Comparison of ENCODE assay signal across 21 cellular contexts in genomic region chr9:36462245-36462644, GRCh38.
DNase-seq lines count a peak whose midpoint lies in the region; ATAC-seq and TF ChIP-seq lines count a peak whose summit lies in the region.
"Had no signal": no experiment of that assay in that cellular context is flagged by ENCODE, and none has a peak within 500 bp of the region (broad histone marks: within the 10 kb centered on the region; RNA-seq: fewer than 3 reads in every experiment).

No MANE protein-coding gene starts in this region.

- no peak overlapping the region for H2AK5ac ChIP-seq in H9 (ENCODE audit: insufficient read length, low read length)
- no peak overlapping the region for H2AK5ac ChIP-seq in neuronal stem cell (ENCODE audit: low read depth, low read length)

- H2BK20ac ChIP-seq in H9 (ENCODE audit: low read depth, low read length, poor library complexity, severe bottlenecking): no peak overlapping the region

- H3K4me2 ChIP-seq in H9 (ENCODE audit: insufficient read depth, insufficient read length, low read length) (no peak overlapping the region), neuronal stem cell (ENCODE audit: insufficient read depth, low read length, poor library complexity, severe bottlenecking) (no peak overlapping the region)
- H3K4me2 ChIP-seq: A549 had no signal

- no peak overlapping the region for H2AFZ ChIP-seq in H9 (ENCODE audit: low read length)
- H2AFZ ChIP-seq in neuronal stem cell (ENCODE audit: low read length): no peak overlapping the region

- H3K36me3 ChIP-seq in endodermal cell (ENCODE audit: control insufficient read depth, insufficient read depth, low read length) (peaks cover 29% of the 10 kb centered on the region), H7 (replicated peaks; ENCODE audit: control insufficient read depth, insufficient read depth, low read length) (peaks cover 2% of the 10 kb centered on the region; the same call in 1 of the 2 replicates), neuronal stem cell (replicated peaks in 1 of 2; ENCODE audit: control insufficient read depth in 2 of 2, insufficient read depth in 2 of 2, low read length in 2 of 2) (peaks cover 0 to 23% of the 10 kb centered on the region in 2 donors), breast epithelium (no peaks in the 10 kb centered on the region)
- H3K36me3 ChIP-seq: SJSA1 had no signal

- H2BK15ac ChIP-seq in H9 (ENCODE audit: low read depth, low read length) (no peak overlapping the region), neuronal stem cell (ENCODE audit: low read length) (no peak overlapping the region)

- H3K18ac ChIP-seq in H9 (ENCODE audit: insufficient read length, low read depth, low read length) (no peak overlapping the region), neuronal stem cell (ENCODE audit: low read length) (no peak overlapping the region)

- TF ChIP-seq CTCF in CD4-positive, alpha-beta T cell (IDR thresholded peaks at IDR 0.05): no peak
- TF ChIP-seq CTCF in H9 (conservative IDR thresholded peaks at IDR 0.05): no peak
- TF ChIP-seq CTCF in endodermal cell (conservative IDR thresholded peaks at IDR 0.05): no peak
- no peak for TF ChIP-seq CTCF in nephron (IDR thresholded peaks at IDR 0.05; ENCODE audit: unreplicated experiment in 3 of 3)
- no peak for TF ChIP-seq CTCF in breast epithelium (IDR thresholded peaks at IDR 0.05)

- H4K91ac ChIP-seq in H9 (ENCODE audit: insufficient read length, low read depth, low read length): no peak overlapping the region
- H4K91ac ChIP-seq in neuronal stem cell (ENCODE audit: low read depth, low read length, poor library complexity): no peak overlapping the region

- no peak overlapping the region for H3K14ac ChIP-seq in H9 (ENCODE audit: insufficient read depth, low read length)
- no peak overlapping the region for H3K14ac ChIP-seq in neuronal stem cell (ENCODE audit: low read length)

- H3K4ac ChIP-seq in H9 (ENCODE audit: low read depth, low read length): no peak overlapping the region
- H3K4ac ChIP-seq in neuronal stem cell (ENCODE audit: low read length): no peak overlapping the region

- H3K56ac ChIP-seq in H9 (ENCODE audit: insufficient read length, low read depth, low read length): no peak overlapping the region

- H3K27ac Mint-ChIP-seq in CD4-positive, alpha-beta T cell: peak overlapping the region; percentile 29
- H3K27ac Mint-ChIP-seq in H9 (peak overlapping the region in 2 of 3 experiments; percentile 38 to 42; a peak in 4 of 7 replicates), endodermal cell (peak overlapping the region; percentile 19), nephron (peak overlapping the region in 2 of 3 experiments; percentile 36 to 83)

- H3K9me3 ChIP-seq in CD4-positive, alpha-beta T cell (ENCODE audit: control insufficient read depth, low read length): no peaks in the 10 kb centered on the region
- no peaks in the 10 kb centered on the region for H3K9me3 ChIP-seq in H9 (ENCODE audit: control insufficient read depth, low read depth, low read length)
- no peaks in the 10 kb centered on the region for H3K9me3 ChIP-seq in endodermal cell (ENCODE audit: control insufficient read depth, low read length)
- H3K9me3 ChIP-seq in neuronal stem cell (replicated peaks in 1 of 2; ENCODE audit: control insufficient read depth in 2 of 2, insufficient read depth in 1 of 2, low read depth in 1 of 2, low read length in 2 of 2): no peaks in the 10 kb centered on the region
- H3K9me3 ChIP-seq in breast epithelium: no peaks in the 10 kb centered on the region
- H3K9me3 ChIP-seq: A549, Caco-2, SJSA1 had no signal

- H4K5ac ChIP-seq in H9 (ENCODE audit: insufficient read length, low read depth, low read length): no peak overlapping the region

- DNase-seq in CD4-positive, alpha-beta T cell: no peak
- DNase-seq in H9 (no peak), endodermal cell (no peak), H7 (no peak), neuronal stem cell (ENCODE audit: low spot score) (no peak), breast epithelium (ENCODE audit: low spot score in 2 of 2) (no peak)
- DNase-seq: Caco-2, DMS153, EL, KG1, NCI-H1436 treated with DMSO at 0.1 percent for 48 hours, NCI-H2029 treated with DMSO at 0.1 percent for 48 hours, NCI-H2171 treated with DMSO at 0.1 percent for 48 hours, NCI-H446 treated with DMSO at 0.1 percent for 48 hours, NCI-H748 treated with DMSO at 0.1 percent for 48 hours had no signal

- H3K23me2 ChIP-seq in H9 (ENCODE audit: insufficient read length, low read depth, low read length, poor library complexity, severe bottlenecking): no peaks in the 10 kb centered on the region

- peaks cover 58% of the 10 kb centered on the region for H3K4me1 Mint-ChIP-seq in CD4-positive, alpha-beta T cell (ENCODE audit: low read depth)
- peaks cover 20 to 23% of the 10 kb centered on the region in 2 experiments for H3K4me1 Mint-ChIP-seq in H9
- peaks cover 14% of the 10 kb centered on the region for H3K4me1 Mint-ChIP-seq in endodermal cell
- H3K4me1 Mint-ChIP-seq in nephron: peaks cover 30% of the 10 kb centered on the region

- ATAC-seq in CD4-positive, alpha-beta T cell (ENCODE audit: poor library complexity): no peak
- no peak for ATAC-seq in GM18868 (IDR thresholded peaks at IDR 0.05; ENCODE audit: unreplicated experiment)
- ATAC-seq: A549, HCT116 had no signal

- CTCF ChIA-PET in CD4-positive, alpha-beta T cell (lab: Charles Lee): no interaction called here

- no peak overlapping the region for H2BK5ac ChIP-seq in H9 (ENCODE audit: insufficient read length, low read length)
- H2BK5ac ChIP-seq in neuronal stem cell (ENCODE audit: low read length): no peak overlapping the region

- H3K36me3 Mint-ChIP-seq in CD4-positive, alpha-beta T cell (ENCODE audit: low read depth): peaks cover 15% of the 10 kb centered on the region
- H3K36me3 Mint-ChIP-seq in H9 (ENCODE audit: insufficient read depth in 1 of 3, low read depth in 3 of 3) (peaks cover 17 to 32% (median 27%) of the 10 kb centered on the region in 3 experiments), endodermal cell (ENCODE audit: low read depth) (peaks cover 29% of the 10 kb centered on the region), nephron (ENCODE audit: low read depth) (peaks cover 18% of the 10 kb centered on the region)

- no peaks in the 10 kb centered on the region; the same call in 1 of the 2 replicates for H3K4me1 ChIP-seq in H9 (ENCODE audit: insufficient read depth, low read length)
- no peaks in the 10 kb centered on the region for H3K4me1 ChIP-seq in endodermal cell (ENCODE audit: control insufficient read depth, insufficient read depth, low read length)
- peaks cover 2 to 9% of the 10 kb centered on the region in 2 donors for H3K4me1 ChIP-seq in neuronal stem cell (ENCODE audit: control insufficient read depth in 2 of 2, insufficient read depth in 1 of 2, low read depth in 1 of 2, low read length in 2 of 2)
- no peaks in the 10 kb centered on the region for H3K4me1 ChIP-seq in breast epithelium
- H3K4me1 ChIP-seq: A549, SJSA1 had no signal

- no peak overlapping the region for H3K9ac ChIP-seq in H9 (ENCODE audit: extremely low read depth, insufficient read length, low read length)
- no peak overlapping the region for H3K9ac ChIP-seq in endodermal cell (ENCODE audit: extremely low read depth, low read length, poor library complexity, severe bottlenecking)
- no peak overlapping the region for H3K9ac ChIP-seq in neuronal stem cell (ENCODE audit: low read depth, low read length, poor library complexity)

- H4K8ac ChIP-seq in H9 (replicated peaks; ENCODE audit: insufficient read length, low read depth, low read length) (no peak overlapping the region), neuronal stem cell (ENCODE audit: low read depth, low read length) (no peak overlapping the region)

- H2BK12ac ChIP-seq in H9 (ENCODE audit: insufficient read length, low read depth, low read length) (no peak overlapping the region), neuronal stem cell (ENCODE audit: low read length) (no peak overlapping the region)

- WGBS in H9 (ENCODE audit: extremely low coverage, insufficient read length, low lambda C conversion rate): no CpG with 5 or more reads among the region's 4 CpGs
- WGBS in endodermal cell (ENCODE audit: insufficient coverage in 1 of 2, insufficient read length in 1 of 2), 2 experiments: 92 to 96% methylated on average over 2 to 4 of the region's 4 CpGs
- WGBS in neuronal stem cell (ENCODE audit: extremely low coverage in 2 of 2, insufficient read length in 2 of 2, insufficient replicate concordance in 1 of 2), 2 donors: no CpG with 5 or more reads among the region's 4 CpGs

- H3T11ph ChIP-seq in H9 (ENCODE audit: low read length): no peak overlapping the region

- H3K27me3 Mint-ChIP-seq in CD4-positive, alpha-beta T cell: no peaks in the 10 kb centered on the region
- H3K27me3 Mint-ChIP-seq in H9 (ENCODE audit: low read depth) (no peaks in the 10 kb centered on the region), endodermal cell (ENCODE audit: insufficient read depth) (no peaks in the 10 kb centered on the region), nephron (ENCODE audit: low read depth) (no peaks in the 10 kb centered on the region)

- no peak overlapping the region for H3K4me3 ChIP-seq in endodermal cell (ENCODE audit: low read length)
- H3K4me3 ChIP-seq in H7 (ENCODE audit: insufficient read depth, low read depth, low read length): no peak overlapping the region
- no peak overlapping the region for H3K4me3 ChIP-seq in neuronal stem cell (ENCODE audit: low read length in 2 of 2)
- H3K4me3 ChIP-seq in breast epithelium: no peak overlapping the region
- H3K4me3 ChIP-seq: A549, SJSA1 had no signal

- H4K20me1 ChIP-seq in H9 (ENCODE audit: control insufficient read depth, insufficient read depth, insufficient read length): no peaks in the 10 kb centered on the region

- H3K9me3 Mint-ChIP-seq in CD4-positive, alpha-beta T cell: no peaks in the 10 kb centered on the region
- no peaks in the 10 kb centered on the region for H3K9me3 Mint-ChIP-seq in H9
- no peaks in the 10 kb centered on the region for H3K9me3 Mint-ChIP-seq in endodermal cell
- no peaks in the 10 kb centered on the region for H3K9me3 Mint-ChIP-seq in nephron

- no peaks in the 10 kb centered on the region for H3K27me3 ChIP-seq in CD4-positive, alpha-beta T cell (ENCODE audit: control insufficient read depth, insufficient read depth, low read length)
- H3K27me3 ChIP-seq in H9 (ENCODE audit: insufficient read depth, low read length): no peaks in the 10 kb centered on the region
- no peaks in the 10 kb centered on the region for H3K27me3 ChIP-seq in endodermal cell (ENCODE audit: control insufficient read depth, insufficient read depth, low read length, poor library complexity, severe bottlenecking)
- no peaks in the 10 kb centered on the region for H3K27me3 ChIP-seq in H7 (ENCODE audit: control insufficient read depth, insufficient read depth, low read length)
- H3K27me3 ChIP-seq in neuronal stem cell (ENCODE audit: control insufficient read depth in 3 of 3, insufficient read depth in 3 of 3, low read depth in 1 of 3, low read length in 3 of 3): no peaks in the 10 kb centered on the region
- H3K27me3 ChIP-seq in breast epithelium: no peaks in the 10 kb centered on the region
- H3K27me3 ChIP-seq: SJSA1 had no signal

- H2BK120ac ChIP-seq in H9 (ENCODE audit: low read depth, low read length, poor library complexity, severe bottlenecking) (no peak overlapping the region), neuronal stem cell (ENCODE audit: low read depth, low read length) (no peak overlapping the region)

- TF ChIP-seq POLR2A in breast epithelium (IDR thresholded peaks at IDR 0.05): no peak

- no peak overlapping the region for H3K27ac ChIP-seq in CD4-positive, alpha-beta T cell (ENCODE audit: low read depth, low read length)
- H3K27ac ChIP-seq in H9 (ENCODE audit: insufficient read length, low read depth, low read length) (no peak overlapping the region), endodermal cell (ENCODE audit: low read depth, low read length) (no peak overlapping the region), neuronal stem cell (replicated peaks; ENCODE audit: low read length) (no peak overlapping the region), breast epithelium (no peak overlapping the region)
- H3K27ac ChIP-seq: A549, RWPE1, SJSA1 had no signal

- POLR2A ChIA-PET in CD4-positive, alpha-beta T cell (lab: Charles Lee): interaction anchor here (2.3 kb wide), 1 partner anchor 8 kb away, joined by 7 read pairs; no protein-coding TSS in a partner anchor

- no peak overlapping the region for H3K4me3 Mint-ChIP-seq in CD4-positive, alpha-beta T cell
- no peak overlapping the region for H3K4me3 Mint-ChIP-seq in H9
- no peak overlapping the region for H3K4me3 Mint-ChIP-seq in endodermal cell
- H3K4me3 Mint-ChIP-seq in nephron: no peak overlapping the region

- H3K23ac ChIP-seq in H9 (ENCODE audit: insufficient read length, low read depth, low read length) (no peak overlapping the region), neuronal stem cell (ENCODE audit: low read depth, low read length, poor library complexity) (no peak overlapping the region)

- intact Hi-C loops in CD4-positive, alpha-beta T cell (cut with DNase I, micrococcal nuclease): no loop called here
- intact Hi-C loops in breast epithelium (cut with DNase I; ENCODE audit: low total_unique reads): no loop called here

- H3K79me2 ChIP-seq in H9 (ENCODE audit: insufficient read depth, low read length): peaks cover 13% of the 10 kb centered on the region; the same call in 1 of the 2 replicates

- peaks cover 3% of the 10 kb centered on the region for H3K79me1 ChIP-seq in H9 (ENCODE audit: insufficient read depth, low read depth, low read length, poor library complexity, severe bottlenecking)
- H3K79me1 ChIP-seq in neuronal stem cell (ENCODE audit: low read depth, low read length): peaks cover 4% of the 10 kb centered on the region
